15 cellular contexts compared by ENCODE assay signal in genomic region chr17:78797691-78798585, GRCh38. TPM values are rescaled to one million over a fixed set of nuclear protein-coding genes. Genes with fewer than 3 reads are reported as not detected.
DNase-seq lines count a peak whose midpoint lies in the region; ATAC-seq, FAIRE-seq and TF ChIP-seq lines count a peak whose summit lies in the region.
"Had no signal": no experiment of that assay in that cellular context is flagged by ENCODE, and none has a peak within 500 bp of the region (broad histone marks: within the 10 kb centered on the region; RNA-seq: fewer than 3 reads in every experiment).

No MANE protein-coding gene starts in this region.

- BruUV-seq in K562 (replicated peaks; lab: Mats Ljungman, UMichigan), result no TSS peak

- H3K36me3 ChIP-seq in K562 (ENCODE audit: control insufficient read depth, insufficient read depth, low read length) (peaks cover 89% of the 10 kb centered on the region), neural progenitor cell (no peaks in the 10 kb centered on the region)

- no peaks in the 10 kb centered on the region for H3K27me3 ChIP-seq in K562 (ENCODE audit: control insufficient read depth in 2 of 2, insufficient read depth in 2 of 2, low read length in 2 of 2)
- no peaks in the 10 kb centered on the region for H3K27me3 ChIP-seq in neural progenitor cell
- H3K27me3 ChIP-seq: ascending aorta, hepatocyte, suprapubic skin had no signal

- TF ChIP-seq EP300 in K562 (IDR thresholded peaks at IDR 0.05; ENCODE audit: low read length), result no peak

- H2AFZ ChIP-seq in K562 (ENCODE audit: low read depth, low read length), result no peak overlapping the region
- no peak overlapping the region for H2AFZ ChIP-seq in neural progenitor cell (replicated peaks)
- H2AFZ ChIP-seq: hepatocyte had no signal

- CTCF ChIA-PET in K562 (lab: Yijun Ruan, JAX; ENCODE audit: low intra/inter-chr PET ratio), result interaction anchor here (0.6 kb wide), 1 partner anchor 182 kb away, joined by 4 read pairs; no protein-coding TSS in a partner anchor

- H3K4me3 Mint-ChIP-seq in T-helper 2 cell treated with Interferon-gamma antibody and Interleukin-4, amounts not matched to agents 5 μg/mL and 100 μg/mL, for 36 hours, result no peak overlapping the region
- H3K4me3 Mint-ChIP-seq in neural progenitor cell, result peak overlapping the region; percentile 22
- H3K4me3 Mint-ChIP-seq: CD14-positive monocyte; dendritic cell treated with granulocyte-macrophage colony-stimulating factor and Interleukin-4, amounts not matched to agents 40 ng/mL and 50 ng/mL, for 4 days; WTC11 had no signal

- no peaks in the 10 kb centered on the region for H3K9me3 Mint-ChIP-seq in T-helper 2 cell treated with Interferon-gamma antibody and Interleukin-4, amounts not matched to agents 5 μg/mL and 100 μg/mL, for 36 hours
- H3K9me3 Mint-ChIP-seq in neural progenitor cell, result no peaks in the 10 kb centered on the region
- H3K9me3 Mint-ChIP-seq: CD14-positive monocyte; dendritic cell treated with granulocyte-macrophage colony-stimulating factor and Interleukin-4, amounts not matched to agents 40 ng/mL and 50 ng/mL, for 4 days; WTC11 had no signal

- DNase-seq in T-helper 2 cell treated with Interferon-gamma antibody and Interleukin-4, amounts not matched to agents 5 μg/mL and 100 μg/mL, for 36 hours (ENCODE audit: low spot score), result no peak
- DNase-seq in T-helper 2 cell (no peak), D341Med (ENCODE audit: low spot score) (peak; percentile 38), K562 (ENCODE audit: extremely low read depth in 1 of 4, low spot score in 3 of 4) (no peak), neural progenitor cell (ENCODE audit: low spot score) (no peak), NCI-H510A (lab: John Stamatoyannopoulos, UW) (no peak), DMS53 treated with DMSO at 0.1 percent for 48 hours (lab: John Stamatoyannopoulos, UW; ENCODE audit: unreplicated experiment) (no peak)

- no peaks in the 10 kb centered on the region for H3K27me3 Mint-ChIP-seq in T-helper 2 cell treated with Interferon-gamma antibody and Interleukin-4, amounts not matched to agents 5 μg/mL and 100 μg/mL, for 36 hours (ENCODE audit: low read depth)
- H3K27me3 Mint-ChIP-seq in neural progenitor cell (ENCODE audit: insufficient read depth, low read depth), result peaks cover 10% of the 10 kb centered on the region
- H3K27me3 Mint-ChIP-seq: dendritic cell treated with granulocyte-macrophage colony-stimulating factor and Interleukin-4, amounts not matched to agents 40 ng/mL and 50 ng/mL, for 4 days had no signal

- H3K9ac ChIP-seq in K562 (ENCODE audit: insufficient read depth in 1 of 2, low read depth in 2 of 2, low read length in 2 of 2) (0 out of 4 replicates have a peak overlapping the region, but pooled peaks of 1 of the 2 experiments have one; percentile 21), neural progenitor cell (no peak overlapping the region)

- peaks cover 15% of the 10 kb centered on the region for H3K4me1 Mint-ChIP-seq in T-helper 2 cell treated with Interferon-gamma antibody and Interleukin-4, amounts not matched to agents 5 μg/mL and 100 μg/mL, for 36 hours (ENCODE audit: low read depth)
- no peaks in the 10 kb centered on the region for H3K4me1 Mint-ChIP-seq in neural progenitor cell
- H3K4me1 Mint-ChIP-seq: WTC11 had no signal

- TF ChIP-seq POLR2A in K562 (conservative IDR thresholded peaks at IDR 0.05), result 0 out of 2 replicates have a peak, but pooled peaks have one; percentile 28

- no peaks in the 10 kb centered on the region; a peak in 1 of 5 replicates for H3K4me1 ChIP-seq in K562 (replicated peaks in 1 of 2; ENCODE audit: control insufficient read depth in 2 of 2, insufficient read depth in 2 of 2, low read length in 2 of 2)
- H3K4me1 ChIP-seq in neural progenitor cell, result no peaks in the 10 kb centered on the region
- H3K4me1 ChIP-seq: ascending aorta had no signal

- H3K79me2 ChIP-seq in K562 (ENCODE audit: control insufficient read depth, insufficient read depth, low read length) (no peaks in the 10 kb centered on the region), neural progenitor cell (ENCODE audit: low read depth) (no peaks in the 10 kb centered on the region)
- H3K79me2 ChIP-seq: hepatocyte had no signal

- no peak for TF ChIP-seq CTCF in K562 (IDR thresholded peaks at IDR 0.05 in 2 of 3, conservative IDR thresholded peaks at IDR 0.05 in 1 of 3; ENCODE audit: insufficient read depth in 2 of 3, low read depth in 1 of 3, low read length in 3 of 3)
- TF ChIP-seq CTCF in neural progenitor cell (IDR thresholded peaks at IDR 0.05), result no peak

- H3F3A ChIP-seq in neural progenitor cell (ENCODE audit: low read depth), result no peaks in the 10 kb centered on the region

- H3K4me2 ChIP-seq in K562 (ENCODE audit: insufficient read depth, low read length) (no peak overlapping the region), neural progenitor cell (no peak overlapping the region)
- H3K4me2 ChIP-seq: hepatocyte had no signal

- TF ChIP-seq RAD21 in K562 (CRISPR knock-in tag; conservative IDR thresholded peaks at IDR 0.05 in 1 of 2, IDR thresholded peaks at IDR 0.05 in 1 of 2), result no peak

- intact Hi-C loops in K562 (cut with micrococcal nuclease), result no loop called here

- peak overlapping the region; percentile 56 for H3K27ac Mint-ChIP-seq in T-helper 2 cell treated with Interferon-gamma antibody and Interleukin-4, amounts not matched to agents 5 μg/mL and 100 μg/mL, for 36 hours
- no peak overlapping the region for H3K27ac Mint-ChIP-seq in neural progenitor cell
- H3K27ac Mint-ChIP-seq: dendritic cell treated with granulocyte-macrophage colony-stimulating factor and Interleukin-4, amounts not matched to agents 40 ng/mL and 50 ng/mL, for 4 days had no signal

- in situ Hi-C loops in K562 (cut with MboI), result no loop called here

- ATAC-seq in K562 (no peak), HG03520 (IDR thresholded peaks at IDR 0.05; ENCODE audit: unreplicated experiment) (no peak)
- ATAC-seq: WTC11 had no signal

- peaks cover 74% of the 10 kb centered on the region for H3K36me3 Mint-ChIP-seq in T-helper 2 cell treated with Interferon-gamma antibody and Interleukin-4, amounts not matched to agents 5 μg/mL and 100 μg/mL, for 36 hours (ENCODE audit: low read depth)
- H3K36me3 Mint-ChIP-seq in neural progenitor cell, result peaks cover 27% of the 10 kb centered on the region

- H3K4me3 ChIP-seq in K562 (no peak overlapping the region), neural progenitor cell (no peak overlapping the region)
- H3K4me3 ChIP-seq: ascending aorta, hepatocyte, suprapubic skin had no signal

- H3K9me1 ChIP-seq in K562 (ENCODE audit: control insufficient read depth, insufficient read depth, low read length), result no peaks in the 10 kb centered on the region

- POLR2A ChIA-PET in K562 (lab: Yijun Ruan, JAX), result interaction anchor here (1.0 to 1.6 kb wide), 3 partner anchors 8 to 24 kb away, joined by 3 to 4 read pairs (median 4); no protein-coding TSS in a partner anchor

- H3K27ac ChIP-seq in K562 (ENCODE audit: extremely low read depth, low read depth, low read length), result no peak overlapping the region
- H3K27ac ChIP-seq in neural progenitor cell, result no peak overlapping the region
- H3K27ac ChIP-seq: ascending aorta, hepatocyte, suprapubic skin had no signal

- H3K9me3 ChIP-seq in K562 (replicated peaks; ENCODE audit: control insufficient read depth, insufficient read depth, low read depth, low read length), result no peaks in the 10 kb centered on the region
- H3K9me3 ChIP-seq in neural progenitor cell (ENCODE audit: low read depth), result no peaks in the 10 kb centered on the region
- H3K9me3 ChIP-seq: ascending aorta, suprapubic skin had no signal

- WGBS in K562 (ENCODE audit: insufficient coverage, low coverage, missing lambda C conversion rate), result 94% methylated on average over 22 of the region's 28 CpGs

- H4K20me1 ChIP-seq in K562 (replicated peaks; ENCODE audit: control insufficient read depth, insufficient read depth, low read length) (peaks cover 6% of the 10 kb centered on the region; the same call in 1 of the 2 replicates), neural progenitor cell (ENCODE audit: low read depth) (no peaks in the 10 kb centered on the region)

- FAIRE-seq in K562 (lab: Jason Lieb, UNC), result no peak
- FAIRE-seq: GM12892 had no signal

RNA-seq across cellular contexts. Expression of gene CYTH1, which starts 15.9 kb away (rescaled TPM):
- 59.2 and 70.8 TPM in 2 replicates for total RNA-seq in K562 (2011; cell fraction: chromatin; rRNA removed; ENCODE audit: low replicate concordance)
- total RNA-seq in K562 (2011; cell fraction: nucleolus; rRNA removed), result 27.7 and 37.1 TPM in 2 replicates
- 34.9 and 43.7 TPM in 2 replicates for total RNA-seq in K562 (2011; cell fraction: nucleoplasm; rRNA removed)
- 15.0 and 15.1 TPM in 2 replicates for total RNA-seq in K562 (2014; rRNA removed)
- total RNA-seq in K562 (2014; rRNA removed; fragmentation: Illumina TruSeq; extraction: Trizol), result 16.8 and 18.3 TPM in 2 replicates
- 19.6 and 21.2 TPM in 2 replicates for total RNA-seq in K562 (2015; rRNA removed; fragmentation: Illumina TruSeq; extraction: Trizol)
- total RNA-seq in K562 (2021), result 24.4 and 27.7 TPM in 2 replicates
- 16.1 and 16.5 TPM in 2 replicates for polyA plus RNA-seq in K562 (2011; rRNA removed)
- polyA plus RNA-seq in K562 (2011; cell fraction: cytosol; rRNA removed), result 14.2 and 14.9 TPM in 2 replicates
- polyA plus RNA-seq in K562 (2011; cell fraction: nucleus; rRNA removed), result 71.2 and 83.3 TPM in 2 replicates
- polyA plus RNA-seq in K562 (2012), result 17.4 and 27.1 TPM in 2 replicates
- polyA plus RNA-seq in K562 (2014; fragmentation: Illumina TruSeq; extraction: Trizol), result 20.5 and 24.1 TPM in 2 replicates
- under 1 TPM; 0.52 to 0.70 TPM for polyA plus RNA-seq in K562 (2014; fragmentation: Nextera tagmentation; extraction: Ambion mirVana)
- 25.1 and 25.4 TPM in 2 replicates for polyA plus RNA-seq in K562 (2014; rRNA removed)
- 12.2 and 12.3 TPM in 2 replicates for polyA minus RNA-seq in K562 (2011; rRNA and poly(A)+ RNA removed)
- polyA minus RNA-seq in K562 (2011; cell fraction: cytosol; rRNA and poly(A)+ RNA removed), result 6.5 and 8.0 TPM in 2 replicates
- polyA minus RNA-seq in K562 (2011; cell fraction: nucleus; rRNA and poly(A)+ RNA removed), result 12.8 and 20.0 TPM in 2 replicates
- 14.8 and 16.0 TPM in 2 replicates for total RNA-seq in neural progenitor cell (ENCODE audit: low replicate concordance)

RNA-seq across cellular contexts. Expression of gene USP36, which starts 42.7 kb away (rescaled TPM):
- total RNA-seq in K562 (2011; cell fraction: chromatin; rRNA removed; ENCODE audit: low replicate concordance), result 148 and 235 TPM in 2 replicates
- total RNA-seq in K562 (2011; cell fraction: nucleolus; rRNA removed), result 81.9 and 95.5 TPM in 2 replicates
- total RNA-seq in K562 (2011; cell fraction: nucleoplasm; rRNA removed), result 95.0 and 103 TPM in 2 replicates
- total RNA-seq in K562 (2014; rRNA removed) (15.1 and 18.3 TPM in 2 replicates), K562 (2014; rRNA removed; fragmentation: Illumina TruSeq; extraction: Trizol) (23.7 and 29.8 TPM in 2 replicates), K562 (2015; rRNA removed; fragmentation: Illumina TruSeq; extraction: Trizol) (18.5 and 20.8 TPM in 2 replicates), K562 (2021) (66.8 and 72.8 TPM in 2 replicates), neural progenitor cell (ENCODE audit: low replicate concordance) (16.6 and 20.4 TPM in 2 replicates)
- polyA plus RNA-seq in K562 (2011; rRNA removed) (22.5 and 34.0 TPM in 2 replicates), K562 (2014; fragmentation: Illumina TruSeq; extraction: Trizol) (45.9 and 47.4 TPM in 2 replicates), K562 (2014; fragmentation: Nextera tagmentation; extraction: Ambion mirVana) (1 to 10 TPM; 6.4 to 8.5 TPM), K562 (2014; rRNA removed) (31.7 and 33.9 TPM in 2 replicates)
- 21.9 and 24.7 TPM in 2 replicates for polyA plus RNA-seq in K562 (2011; cell fraction: cytosol; rRNA removed)
- polyA plus RNA-seq in K562 (2011; cell fraction: nucleus; rRNA removed), result 99.8 and 123 TPM in 2 replicates
- 45.4 and 46.5 TPM in 2 replicates for polyA plus RNA-seq in K562 (2012)
- polyA minus RNA-seq in K562 (2011; rRNA and poly(A)+ RNA removed), result 34.2 and 37.2 TPM in 2 replicates
- 21.8 and 26.1 TPM in 2 replicates for polyA minus RNA-seq in K562 (2011; cell fraction: cytosol; rRNA and poly(A)+ RNA removed)
- 26.8 and 40.4 TPM in 2 replicates for polyA minus RNA-seq in K562 (2011; cell fraction: nucleus; rRNA and poly(A)+ RNA removed)
